Comparison of ENCODE assay signal across 23 cellular contexts in genomic region chr14:60796434-60796833, GRCh38.
"Had no signal": no experiment of that assay in that cellular context is flagged by ENCODE, and none has a peak within 500 bp of the region (broad histone marks: within the 10 kb centered on the region; RNA-seq: fewer than 3 reads in every experiment).

No MANE protein-coding gene starts in this region.

- H3K4me3 ChIP-seq: hepatocyte, left ventricle myocardium inferior, lung, neural progenitor cell, right atrium auricular region, skin epidermis, tibial nerve, vagina had no signal

- H3K27ac ChIP-seq: hepatocyte, left ventricle myocardium inferior, neural progenitor cell, neutrophil, right atrium auricular region, skin epidermis, tibial nerve, vagina had no signal

- H3K4me2 ChIP-seq: hepatocyte, neural progenitor cell had no signal

- H3K36me3 ChIP-seq: neural progenitor cell, neutrophil, right atrium auricular region had no signal

- H2AFZ ChIP-seq: hepatocyte, neural progenitor cell had no signal

- ATAC-seq: natural killer cell; sciatic nerve; stimulated activated memory B cell treated with anti-CD40 and anti-IgM and Interleukin-4, amounts not matched to agents 10 μg/mL and 1 μg/mL and 100 μg/mL, for 72 hours; stimulated activated naive CD8-positive, alpha-beta T cell treated with anti-CD3 and anti-CD28 coated beads, Interleukin-15, amount 100 ng/mL, for 72 hours had no signal

- H3K9ac ChIP-seq: neural progenitor cell had no signal

- H3K9me3 ChIP-seq: neutrophil, right atrium auricular region, vagina had no signal

- H3K4me1 ChIP-seq: left ventricle myocardium inferior, neural progenitor cell, right atrium auricular region, tibial nerve, vagina had no signal

- DNase-seq: islet precursor cell; left ventricle myocardium inferior; mesendoderm; naive B cell; natural killer cell; nephron progenitor cell; occipital lobe; stimulated activated CD4-positive, alpha-beta T cell treated with anti-CD3 and anti-CD28 coated beads, Interleukin-2, amount 100 ng/mL, for 48 hours; stimulated activated CD4-positive, alpha-beta T cell treated with anti-CD3 and anti-CD28 coated beads, Interleukin-4, amount 100 ng/mL, for 4 hours; stimulated activated CD8-positive, alpha-beta memory T cell treated with anti-CD3 and anti-CD28 coated beads, Interleukin-4, amount 100 ng/mL, for 48 hours; stimulated activated naive CD4-positive, alpha-beta T cell treated with Interleukin-2 at 50 U/mL for 16 hours; stimulated activated naive CD8-positive, alpha-beta T cell treated with anti-CD3 and anti-CD28 coated beads, Interleukin-15, amount 100 ng/mL, for 72 hours; substantia nigra had no signal

- H3K27me3 ChIP-seq: hepatocyte, neural progenitor cell, neutrophil, right atrium auricular region, tibial nerve, vagina had no signal
